15 cellular contexts compared by ENCODE assay signal in the genomic region with DNA sequence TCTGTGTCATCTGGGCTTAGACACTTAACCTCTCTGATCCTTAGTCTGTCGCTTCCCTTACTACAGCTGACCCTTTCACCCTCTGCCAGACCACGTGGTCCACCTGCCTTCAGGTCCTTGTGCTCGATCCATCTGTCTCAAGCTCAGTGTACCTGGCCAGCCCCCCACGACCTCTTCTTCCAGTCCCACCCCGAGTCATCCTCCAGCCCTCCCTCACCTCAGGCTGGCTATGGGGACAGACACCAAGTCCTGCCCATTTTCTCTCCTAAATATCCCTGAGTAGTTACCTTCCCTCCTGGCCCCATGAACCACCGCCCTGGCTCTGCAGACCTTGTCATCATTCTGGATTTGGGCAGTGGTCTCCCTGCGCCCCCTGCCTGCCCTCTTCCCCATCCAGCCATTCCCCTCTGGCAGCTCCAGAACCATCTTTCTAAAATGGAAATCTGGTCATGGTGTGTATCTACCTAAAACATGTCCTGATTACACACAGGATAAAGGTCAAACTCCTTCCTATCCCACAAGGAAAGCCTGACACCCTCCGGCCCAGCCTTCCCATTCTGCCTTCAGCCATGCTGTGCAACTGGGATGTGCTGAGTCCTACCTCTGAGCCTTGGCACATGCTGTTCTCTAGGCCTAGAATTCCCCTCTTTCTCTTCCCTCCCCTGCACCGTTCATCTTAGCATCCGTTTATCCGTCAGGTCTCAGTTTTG.
"Had no signal": no experiment of that assay in that cellular context is flagged by ENCODE, and none has a peak within 500 bp of the region (broad histone marks: within the 10 kb centered on the region; RNA-seq: fewer than 3 reads in every experiment).

No MANE protein-coding gene starts in this region.

- H3K27ac Mint-ChIP-seq: activated T-cell treated with anti-CD3 and anti-CD28 coated beads, Interleukin-2, amount 50 U/mL, for 24 hours; memory B cell; natural killer cell; stimulated activated naive CD8-positive, alpha-beta T cell treated with anti-CD3 and anti-CD28 coated beads, Interleukin-15, Interleukin-2, amounts not matched to agents 100 ng/mL and 50 ng/mL, for 24 hours had no signal

- H3K36me3 Mint-ChIP-seq: memory B cell, natural killer cell had no signal

- H3K36me3 ChIP-seq: left ventricle myocardium inferior, prostate gland, upper lobe of right lung had no signal

- H3K9me3 Mint-ChIP-seq: activated T-cell treated with anti-CD3 and anti-CD28 coated beads, Interleukin-2, amount 50 U/mL, for 24 hours; memory B cell; natural killer cell; stimulated activated naive CD8-positive, alpha-beta T cell treated with anti-CD3 and anti-CD28 coated beads, Interleukin-15, Interleukin-2, amounts not matched to agents 100 ng/mL and 50 ng/mL, for 24 hours had no signal

- H3K4me3 ChIP-seq: dorsolateral prefrontal cortex, left ventricle myocardium inferior, prostate gland, skin epidermis, testis, upper lobe of right lung had no signal

- ATAC-seq: natural killer cell, right cardiac atrium, upper lobe of right lung had no signal

- H3K4me3 Mint-ChIP-seq: activated T-cell treated with anti-CD3 and anti-CD28 coated beads, Interleukin-2, amount 50 U/mL, for 24 hours; memory B cell; natural killer cell; stimulated activated naive CD8-positive, alpha-beta T cell treated with anti-CD3 and anti-CD28 coated beads, Interleukin-15, Interleukin-2, amounts not matched to agents 100 ng/mL and 50 ng/mL, for 24 hours had no signal

- H3K4me1 Mint-ChIP-seq: natural killer cell had no signal

- H3K27ac ChIP-seq: left ventricle myocardium inferior, prostate gland, skin epidermis, testis, upper lobe of right lung had no signal

- H3K27me3 ChIP-seq: dorsolateral prefrontal cortex, testis, upper lobe of right lung had no signal

- H3K4me1 ChIP-seq: upper lobe of right lung had no signal

- H3K9me3 ChIP-seq: left ventricle myocardium inferior, prostate gland, testis, upper lobe of right lung had no signal

- DNase-seq: activated CD4-positive, alpha-beta T cell treated with anti-CD3 and anti-CD28 coated beads for 1 hour; activated CD4-positive, alpha-beta T cell treated with anti-CD3 and anti-CD28 coated beads, Interleukin-2, amount 50 U/mL, for 48 hours; activated effector memory CD4-positive, alpha-beta T cell treated with anti-CD3 and anti-CD28 coated beads, Interleukin-2, amount 50 U/mL, for 16 hours; activated T-cell treated with anti-CD3 and anti-CD28 coated beads, Interleukin-2, amount 50 U/mL, for 24 hours; islet precursor cell; left ventricle myocardium inferior; natural killer cell; right cardiac atrium; testis; upper lobe of right lung had no signal
